In the genomic region with DNA sequence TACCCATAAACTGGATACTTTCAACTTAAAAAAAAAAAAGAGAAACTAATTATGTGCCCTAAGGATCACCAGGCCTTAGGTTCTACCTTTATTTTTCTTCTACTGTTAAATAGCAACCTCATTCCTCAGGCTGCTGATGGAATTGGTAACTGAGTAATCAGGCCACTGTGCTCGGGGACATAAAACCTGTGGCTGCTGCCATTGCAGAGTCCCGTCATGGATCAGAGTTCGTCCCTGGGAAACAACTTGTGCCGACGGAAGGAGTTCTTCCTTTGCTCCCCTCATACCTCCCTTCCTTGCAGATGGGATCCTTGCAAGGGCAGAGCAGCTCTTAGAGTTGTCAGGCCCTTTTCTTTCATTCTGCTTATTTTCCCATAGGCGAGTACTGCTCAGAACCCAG, we compare ENCODE assay signal across 15 cellular contexts.
DNase-seq lines count a peak whose midpoint lies in the region; ATAC-seq and TF ChIP-seq lines count a peak whose summit lies in the region.
"Had no signal": no experiment of that assay in that cellular context is flagged by ENCODE, and none has a peak within 500 bp of the region (broad histone marks: within the 10 kb centered on the region; RNA-seq: fewer than 3 reads in every experiment).

No MANE protein-coding gene starts in this region.

- H3K4me3 Mint-ChIP-seq in mesothelial cell of epicardium = no peak overlapping the region
- H3K4me3 Mint-ChIP-seq: B cell; CD4-positive, CD25-positive, alpha-beta regulatory T cell had no signal

- peak overlapping the region in 3 of 4 donors; percentile 59 to 75 (median 71) for H3K27ac ChIP-seq in body of pancreas
- no peak overlapping the region for H3K27ac ChIP-seq in dorsolateral prefrontal cortex

- DNase-seq in body of pancreas (no peak), mesothelial cell of epicardium (ENCODE audit: low spot score in 2 of 2, unreplicated experiment in 2 of 2) (no peak), renal cortical epithelial cell (ENCODE audit: low read depth) (peak; percentile 55), NCI-H2081 treated with DMSO at 0.1 percent for 48 hours (lab: John Stamatoyannopoulos, UW) (no peak), dorsolateral prefrontal cortex (no peak)
- DNase-seq: CD4-positive, CD25-positive, alpha-beta regulatory T cell; DMS79; NCI-H187 treated with DMSO at 0.1 percent for 48 hours; NCI-H2171 had no signal

- H3K36me3 Mint-ChIP-seq in mesothelial cell of epicardium = peaks cover 35% of the 10 kb centered on the region
- H3K36me3 Mint-ChIP-seq: CD4-positive, CD25-positive, alpha-beta regulatory T cell had no signal

- TF ChIP-seq CTCF in body of pancreas (IDR thresholded peaks at IDR 0.05) (no peak), mesothelial cell of epicardium (IDR thresholded peaks at IDR 0.05; ENCODE audit: unreplicated experiment) (no peak), dorsolateral prefrontal cortex (IDR thresholded peaks at IDR 0.05 in 54 of 56, conservative IDR thresholded peaks at IDR 0.05 in 2 of 56; ENCODE audit: low read depth in 1 of 56, partially characterized antibody in 56 of 56) (no peak)

- no peaks in the 10 kb centered on the region for H3K27me3 ChIP-seq in body of pancreas
- no peaks in the 10 kb centered on the region for H3K27me3 ChIP-seq in dorsolateral prefrontal cortex

- no peaks in the 10 kb centered on the region for H3K9me3 ChIP-seq in body of pancreas

- H3K36me3 ChIP-seq in body of pancreas (replicated peaks in 1 of 2; ENCODE audit: insufficient read depth in 1 of 2, low read depth in 2 of 2) = no peaks in the 10 kb centered on the region

- 68 to 85% methylated on average over 6 of the region's 6 CpGs for WGBS in body of pancreas, 2 donors

- TF ChIP-seq POLR2A in body of pancreas (IDR thresholded peaks at IDR 0.05) = no peak

- H3K27ac Mint-ChIP-seq in mesothelial cell of epicardium = peak overlapping the region; percentile 96
- H3K27ac Mint-ChIP-seq: B cell; CD4-positive, CD25-positive, alpha-beta regulatory T cell had no signal

- ATAC-seq in body of pancreas = no peak
- ATAC-seq in GM21786 (IDR thresholded peaks at IDR 0.05; ENCODE audit: unreplicated experiment) = no peak
- no peak for ATAC-seq in HG02678 (IDR thresholded peaks at IDR 0.05; ENCODE audit: unreplicated experiment)
- ATAC-seq: K562, Panc1, Right ventricle myocardium inferior had no signal

- H3K4me3 ChIP-seq in body of pancreas = no peak overlapping the region
- H3K4me3 ChIP-seq in dorsolateral prefrontal cortex = no peak overlapping the region
- H3K4me3 ChIP-seq: K562 had no signal

- peaks cover 70% of the 10 kb centered on the region for H3K4me1 Mint-ChIP-seq in mesothelial cell of epicardium
- H3K4me1 Mint-ChIP-seq: B cell; CD4-positive, CD25-positive, alpha-beta regulatory T cell had no signal

- intact Hi-C loops in body of pancreas (cut with DNase I) = no loop called here
- intact Hi-C loops in dorsolateral prefrontal cortex (cut with DNase I) = no loop called here

- H3K9me3 Mint-ChIP-seq in mesothelial cell of epicardium = no peaks in the 10 kb centered on the region

- peaks cover 59% of the 10 kb centered on the region for H3K4me1 ChIP-seq in body of pancreas

- H3K27me3 Mint-ChIP-seq in mesothelial cell of epicardium (ENCODE audit: low read depth) = no peaks in the 10 kb centered on the region
- H3K27me3 Mint-ChIP-seq: CD4-positive, CD25-positive, alpha-beta regulatory T cell had no signal

Comparison
In these comparisons a context has a peak if more than half of its experiments do, and no peak if none do; other contexts are left out.
1. H3K27ac ChIP-seq: peak in body of pancreas (3 of 4); none in dorsolateral prefrontal cortex (0 of 59).